Comparison of ENCODE assay signal across 10 cellular contexts in genomic region chr3:37245003-37245402, GRCh38. TPM values are rescaled to one million over a fixed set of nuclear protein-coding genes. Genes with fewer than 3 reads are reported as not detected.
DNase-seq lines count a peak whose midpoint lies in the region; TF ChIP-seq lines count a peak whose summit lies in the region.
"Had no signal": no experiment of that assay in that cellular context is flagged by ENCODE, and none has a peak within 500 bp of the region (broad histone marks: within the 10 kb centered on the region; RNA-seq: fewer than 3 reads in every experiment).

No MANE protein-coding gene starts in this region.

- H3K36me3 ChIP-seq in ES-I3 (ENCODE audit: insufficient read depth, low read length) (no peaks in the 10 kb centered on the region), OCI-LY1 (ENCODE audit: insufficient read depth, low read length) (peaks cover 8% of the 10 kb centered on the region), esophagus muscularis mucosa (peaks cover 0 to 6% (median 0%) of the 10 kb centered on the region in 4 donors), prostate gland (no peaks in the 10 kb centered on the region)

- peak overlapping the region; percentile 94 for H3K4me2 ChIP-seq in OCI-LY1 (ENCODE audit: low read length)

- no peak for DNase-seq in esophagus muscularis mucosa (ENCODE audit: extremely low spot score)
- no peak for DNase-seq in prostate gland (ENCODE audit: low spot score)
- DNase-seq in SK-N-DZ (ENCODE audit: low spot score), result no peak
- no peak for DNase-seq in glomerular visceral epithelial cell (ENCODE audit: extremely low spot score)
- no peak for DNase-seq in activated CD4-positive, CD25-positive, alpha-beta regulatory T cell (lab: John Stamatoyannopoulos, UW)
- DNase-seq: aorta, NCI-H1436, T-helper 9 cell had no signal

- H3K27me3 ChIP-seq in OCI-LY1 (ENCODE audit: insufficient read depth, low read length) (no peaks in the 10 kb centered on the region), esophagus muscularis mucosa (no peaks in the 10 kb centered on the region), prostate gland (replicated peaks; ENCODE audit: insufficient read depth) (no peaks in the 10 kb centered on the region)

- H3K9me3 ChIP-seq in ES-I3 (ENCODE audit: control insufficient read depth, insufficient read depth, low read length) (no peaks in the 10 kb centered on the region), OCI-LY1 (ENCODE audit: low read length) (no peaks in the 10 kb centered on the region), esophagus muscularis mucosa (no peaks in the 10 kb centered on the region), prostate gland (no peaks in the 10 kb centered on the region)

- TF ChIP-seq CTCF in OCI-LY1 (IDR thresholded peaks at IDR 0.05; ENCODE audit: low read length) (no peak), esophagus muscularis mucosa (IDR thresholded peaks at IDR 0.05) (no peak), prostate gland (IDR thresholded peaks at IDR 0.05) (no peak)

- H4K20me1 ChIP-seq in OCI-LY1 (ENCODE audit: insufficient read depth, low read length), result peaks cover 4% of the 10 kb centered on the region; the same call in 1 of the 2 replicates

- peaks cover 66% of the 10 kb centered on the region for H3K79me2 ChIP-seq in OCI-LY1 (ENCODE audit: insufficient read depth, low read length)

- TF ChIP-seq POLR2A in esophagus muscularis mucosa (IDR thresholded peaks at IDR 0.05; ENCODE audit: low read depth) (no peak), prostate gland (IDR thresholded peaks at IDR 0.05) (no peak)

- H2AFZ ChIP-seq in OCI-LY1 (ENCODE audit: low read length), result no peak overlapping the region

- H3K4me3 ChIP-seq in OCI-LY1 (ENCODE audit: low read depth, low read length, poor library complexity, severe bottlenecking) (peak overlapping the region; percentile 96), esophagus muscularis mucosa (peak overlapping the region; percentile 76 to 96 (median 86)), prostate gland (peak overlapping the region; percentile 89 to 96)

- H3F3A ChIP-seq in OCI-LY1 (ENCODE audit: insufficient read depth, low read length), result no peaks in the 10 kb centered on the region

- peaks cover 3% of the 10 kb centered on the region; the same call in 1 of the 2 replicates for H3K4me1 ChIP-seq in ES-I3 (ENCODE audit: insufficient read depth, low read length)
- H3K4me1 ChIP-seq in OCI-LY1 (ENCODE audit: insufficient read depth, low read length, severe bottlenecking), result peaks cover 30% of the 10 kb centered on the region
- peaks cover 62 to 69% (median 65%) of the 10 kb centered on the region in 4 donors for H3K4me1 ChIP-seq in esophagus muscularis mucosa
- no peaks in the 10 kb centered on the region for H3K4me1 ChIP-seq in prostate gland (replicated peaks)

- H3K9ac ChIP-seq in ES-I3 (ENCODE audit: low read depth, low read length) (peak overlapping the region; percentile 79), OCI-LY1 (ENCODE audit: low read length) (peak overlapping the region; percentile 80)

- H3K27ac ChIP-seq in OCI-LY1 (ENCODE audit: low read depth, low read length, poor library complexity, severe bottlenecking), result no peak overlapping the region
- H3K27ac ChIP-seq in esophagus muscularis mucosa (replicated peaks in 1 of 4), result peak overlapping the region in 3 of 4 donors; percentile 94 to 98 (median 97)
- peak overlapping the region in 1 of 2 donors; percentile 98 for H3K27ac ChIP-seq in prostate gland

- 74% methylated on average over 3 of the region's 3 CpGs for WGBS in esophagus muscularis mucosa
- 55% methylated on average over 3 of the region's 3 CpGs for WGBS in prostate gland

- H3K9me2 ChIP-seq in OCI-LY1 (ENCODE audit: low read depth, low read length), result no peaks in the 10 kb centered on the region

- intact Hi-C loops in esophagus muscularis mucosa (cut with DNase I), result no loop called here
- intact Hi-C loops in prostate gland (cut with DNase I), result no loop called here

- no peak for TF ChIP-seq EP300 in esophagus muscularis mucosa (IDR thresholded peaks at IDR 0.05)

RNA-seq across cellular contexts. Expression of gene GOLGA4, which starts 1.9 kb away (rescaled TPM):
- total RNA-seq in esophagus muscularis mucosa (10 to 100 TPM; 67.8 to 99.5 (median 85.1) TPM), prostate gland (100 to 1,000 TPM; 103 to 117 TPM)
- polyA plus RNA-seq in SK-N-DZ (2014; cell fraction: cytosol; rRNA removed), result 9.3 and 11.5 TPM in 2 replicates
- polyA plus RNA-seq in SK-N-DZ (2014; cell fraction: nucleus; rRNA removed), result 11.8 and 13.2 TPM in 2 replicates
